ENCODE assay signal across 34 cellular contexts in genomic region chr1:151902858-151903257, GRCh38. TPM values are rescaled to one million over a fixed set of nuclear protein-coding genes. Genes with fewer than 3 reads are reported as not detected.
"Had no signal": no experiment of that assay in that cellular context is flagged by ENCODE, and none has a peak within 500 bp of the region (broad histone marks: within the 10 kb centered on the region; RNA-seq: fewer than 3 reads in every experiment).

No MANE protein-coding gene starts in this region.

- H3K27me3 ChIP-seq: left lung, ovary, right atrium auricular region, right lobe of liver, tibial nerve, vagina had no signal

- H3K4me3 Mint-ChIP-seq: immature natural killer cell; natural killer cell treated with Interleukin-12 subunit alpha and Interleukin-12 subunit beta and Interleukin-15 and Interleukin-18, amount 100 ng/mL, for 72 hours; stimulated activated memory B cell treated with anti-CD40 and anti-IgM and Interleukin-4, amounts not matched to agents 10 μg/mL and 1 μg/mL and 100 μg/mL, for 72 hours; stimulated activated naive CD8-positive, alpha-beta T cell treated with anti-CD3 and anti-CD28 coated beads, Interleukin-15, amount 100 ng/mL, for 72 hours; type B pancreatic cell had no signal

- H3K36me3 ChIP-seq: lower lobe of right lung, ovary, right atrium auricular region, right lobe of liver had no signal

- ATAC-seq: left colon; left lung; lower lobe of right lung; natural killer cell treated with Interleukin-12 subunit alpha and Interleukin-12 subunit beta and Interleukin-15 and Interleukin-18, amount 100 ng/mL, for 72 hours; right lobe of liver; stimulated activated memory B cell treated with anti-CD40 and anti-IgM and Interleukin-4, amounts not matched to agents 10 μg/mL and 1 μg/mL and 100 μg/mL, for 72 hours; stimulated activated naive CD8-positive, alpha-beta T cell treated with anti-CD3 and anti-CD28 coated beads, Interleukin-15, amount 100 ng/mL, for 72 hours had no signal

- H3K9me3 ChIP-seq: ovary, right lobe of liver, vagina had no signal

- DNase-seq: hypothalamus; immature natural killer cell; kidney; left colon; left lung; lower lobe of right lung; mammary epithelial cell; mesenchymal stem cell; ovary; right lobe of liver; stimulated activated CD4-positive, alpha-beta T cell treated with anti-CD3 and anti-CD28 coated beads, Interleukin-1b, Interleukin-23, amount 100 ng/mL, for 48 hours; stimulated activated CD4-positive, alpha-beta T cell treated with anti-CD3 and anti-CD28 coated beads, Interleukin-2, amount 100 ng/mL, for 48 hours; stimulated activated CD4-positive, alpha-beta T cell treated with anti-CD3 and anti-CD28 coated beads, Interleukin-4, amount 100 ng/mL, for 4 hours; stimulated activated CD8-positive, alpha-beta memory T cell treated with anti-CD3 and anti-CD28 coated beads, Interleukin-4, amount 100 ng/mL, for 48 hours; stimulated activated naive CD4-positive, alpha-beta T cell treated with Interleukin-2 at 50 U/mL for 16 hours; stimulated activated naive CD8-positive, alpha-beta T cell treated with anti-CD3 and anti-CD28 coated beads, Interleukin-15, amount 100 ng/mL, for 72 hours; substantia nigra had no signal

- H3K27me3 Mint-ChIP-seq: natural killer cell treated with Interleukin-12 subunit alpha and Interleukin-12 subunit beta and Interleukin-15 and Interleukin-18, amount 100 ng/mL, for 72 hours; progenitor cell of endocrine pancreas; stimulated activated memory B cell treated with anti-CD40 and anti-IgM and Interleukin-4, amounts not matched to agents 10 μg/mL and 1 μg/mL and 100 μg/mL, for 72 hours; stimulated activated naive CD8-positive, alpha-beta T cell treated with anti-CD3 and anti-CD28 coated beads, Interleukin-15, amount 100 ng/mL, for 72 hours; type B pancreatic cell had no signal

- H3K4me3 ChIP-seq: left lung, lower lobe of right lung, ovary, right atrium auricular region, right lobe of liver, smooth muscle cell, tibial nerve, vagina had no signal

- H3K27ac ChIP-seq: left lung, lower lobe of right lung, ovary, right atrium auricular region, right lobe of liver, tibial nerve, vagina had no signal

- H3K27ac Mint-ChIP-seq: natural killer cell treated with Interleukin-12 subunit alpha and Interleukin-12 subunit beta and Interleukin-15 and Interleukin-18, amount 100 ng/mL, for 72 hours; stimulated activated memory B cell treated with anti-CD40 and anti-IgM and Interleukin-4, amounts not matched to agents 10 μg/mL and 1 μg/mL and 100 μg/mL, for 72 hours; stimulated activated naive CD8-positive, alpha-beta T cell treated with anti-CD3 and anti-CD28 coated beads, Interleukin-15, amount 100 ng/mL, for 72 hours; type B pancreatic cell had no signal

RNA-seq across cellular contexts. Expression of gene THEM5, which starts 49.3 kb away (rescaled TPM):
- total RNA-seq: kidney; left colon; left lung; lower lobe of right lung; mammary epithelial cell; mucosa of gallbladder; natural killer cell treated with Interleukin-12 subunit alpha and Interleukin-12 subunit beta and Interleukin-15 and Interleukin-18, amount 100 ng/mL, for 72 hours; omental fat pad; ovary; progenitor cell of endocrine pancreas; pulmonary artery endothelial cell; renal cortical epithelial cell; right atrium auricular region; right lobe of liver; skeletal muscle tissue; temporal lobe; tibial nerve; urinary bladder had no signal
- polyA plus RNA-seq: liver, mammary epithelial cell, neural cell, urinary bladder had no signal
